10 cellular contexts compared by ENCODE assay signal in the genomic region with DNA sequence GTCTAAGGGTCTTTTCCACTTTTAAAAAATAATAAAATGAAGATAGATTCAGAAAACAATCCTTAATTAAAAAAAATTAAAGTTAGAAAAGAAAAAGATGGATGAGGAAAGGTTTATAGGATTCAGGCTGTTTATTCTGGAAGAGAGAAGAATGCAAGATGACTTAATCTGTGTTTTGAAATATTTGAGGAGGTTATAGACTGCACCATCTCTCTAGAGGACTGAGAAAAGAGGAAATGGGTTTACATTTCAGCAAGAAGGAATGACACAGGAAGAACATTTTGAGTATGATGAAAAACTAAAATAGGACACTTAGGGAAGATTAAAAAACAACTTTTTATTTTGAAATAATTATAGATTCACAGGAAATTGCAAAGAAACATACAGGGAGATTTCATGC.
DNase-seq lines count a peak whose midpoint lies in the region; ATAC-seq and TF ChIP-seq lines count a peak whose summit lies in the region.
"Had no signal": no experiment of that assay in that cellular context is flagged by ENCODE, and none has a peak within 500 bp of the region (broad histone marks: within the 10 kb centered on the region; RNA-seq: fewer than 3 reads in every experiment).

No MANE protein-coding gene starts in this region.

- H3K27me3 Mint-ChIP-seq in activated B cell treated with CpG ODN at 0.5 μM for 24 hours = no peaks in the 10 kb centered on the region
- H3K27me3 Mint-ChIP-seq: activated naive CD8-positive, alpha-beta T cell treated with anti-CD3 and anti-CD28 coated beads, Interleukin-2, amount 10 ng/mL, durations not matched to agents 7 days and 5 days had no signal

- peak; percentile 45 for ATAC-seq in GM18868 (IDR thresholded peaks at IDR 0.05; ENCODE audit: unreplicated experiment)
- peak; percentile 30 for ATAC-seq in HG02852 (IDR thresholded peaks at IDR 0.05; ENCODE audit: unreplicated experiment)
- ATAC-seq in activated B cell treated with CpG ODN at 0.5 μM for 24 hours (ENCODE audit: low read depth) = peak; percentile 61
- ATAC-seq in gastrocnemius medialis = no peak

- H3K4me3 ChIP-seq in gastrocnemius medialis (no peak overlapping the region), testis (no peak overlapping the region)

- no peaks in the 10 kb centered on the region for H3K36me3 Mint-ChIP-seq in activated B cell treated with CpG ODN at 0.5 μM for 24 hours (ENCODE audit: low read depth)

- no peaks in the 10 kb centered on the region for H3K9me3 ChIP-seq in gastrocnemius medialis
- H3K9me3 ChIP-seq in testis = no peaks in the 10 kb centered on the region

- CTCF ChIA-PET in activated B cell treated with CpG ODN at 0.5 μM for 24 hours (lab: Charles Lee) = interaction anchor here (0.5 kb wide), 1 partner anchor 71 kb away, joined by 3 read pairs; no protein-coding TSS in a partner anchor

- POLR2A ChIA-PET in activated B cell treated with CpG ODN at 0.5 μM for 24 hours (lab: Charles Lee) = interaction anchor here (1.4 kb wide), 1 partner anchor 41 kb away, joined by 5 read pairs; no protein-coding TSS in a partner anchor

- H3K4me1 ChIP-seq in gastrocnemius medialis (peaks cover 40 to 49% of the 10 kb centered on the region in 2 donors), testis (peaks cover 26% of the 10 kb centered on the region)

- peaks cover 67% of the 10 kb centered on the region for H3K4me1 Mint-ChIP-seq in activated B cell treated with CpG ODN at 0.5 μM for 24 hours

- H3K4me3 Mint-ChIP-seq in activated B cell treated with CpG ODN at 0.5 μM for 24 hours = peak overlapping the region; percentile 65
- H3K4me3 Mint-ChIP-seq: activated naive CD8-positive, alpha-beta T cell treated with anti-CD3 and anti-CD28 coated beads, Interleukin-2, amount 10 ng/mL, durations not matched to agents 7 days and 5 days had no signal

- DNase-seq in activated B cell treated with CpG ODN at 0.5 μM for 24 hours = no peak
- DNase-seq in gastrocnemius medialis = no peak
- DNase-seq in testis = no peak
- no peak for DNase-seq in GM19240 (ENCODE audit: insufficient read length, low spot score)
- no peak for DNase-seq in NCI-H1105 treated with DMSO at 0.1 percent for 48 hours (lab: John Stamatoyannopoulos, UW)
- no peak for DNase-seq in germinal center (ENCODE audit: low spot score)
- DNase-seq: activated naive CD8-positive, alpha-beta T cell treated with anti-CD3 and anti-CD28 coated beads, Interleukin-2, amount 10 ng/mL, durations not matched to agents 7 days and 5 days; NCI-H2081 had no signal

- H3K36me3 ChIP-seq in gastrocnemius medialis = no peaks in the 10 kb centered on the region
- H3K36me3 ChIP-seq in testis (ENCODE audit: low read depth, missing control alignments) = no peaks in the 10 kb centered on the region

- H3K9me3 Mint-ChIP-seq in activated B cell treated with CpG ODN at 0.5 μM for 24 hours = no peaks in the 10 kb centered on the region

- TF ChIP-seq POLR2A in gastrocnemius medialis (IDR thresholded peaks at IDR 0.05) = no peak
- TF ChIP-seq POLR2A in testis (IDR thresholded peaks at IDR 0.05) = no peak

- H3K27me3 ChIP-seq in gastrocnemius medialis (no peaks in the 10 kb centered on the region), testis (no peaks in the 10 kb centered on the region)

- in situ Hi-C loops in gastrocnemius medialis (cut with MboI; ENCODE audit: low sequenced_read_pairs in 4 of 4) = no loop called here

- peak overlapping the region; percentile 82 for H3K27ac Mint-ChIP-seq in activated B cell treated with CpG ODN at 0.5 μM for 24 hours
- H3K27ac Mint-ChIP-seq: activated naive CD8-positive, alpha-beta T cell treated with anti-CD3 and anti-CD28 coated beads, Interleukin-2, amount 10 ng/mL, durations not matched to agents 7 days and 5 days had no signal

- intact Hi-C loops in activated B cell treated with CpG ODN at 0.5 μM for 24 hours (cut with micrococcal nuclease) = loop anchor here (1.0 to 5.0 kb wide), 2 partner anchors 41 to 64 kb away; no protein-coding TSS in a partner anchor
- intact Hi-C loops in gastrocnemius medialis (cut with DNase I; ENCODE audit: low total_unique reads) = no loop called here
- intact Hi-C loops in testis (cut with DNase I; ENCODE audit: low total_unique reads) = no loop called here

- TF ChIP-seq CTCF in activated B cell treated with CpG ODN at 0.5 μM for 24 hours (IDR thresholded peaks at IDR 0.05) (no peak), gastrocnemius medialis (IDR thresholded peaks at IDR 0.05 in 4 of 5, conservative IDR thresholded peaks at IDR 0.05 in 1 of 5) (no peak), testis (IDR thresholded peaks at IDR 0.05) (no peak)

- H3K27ac ChIP-seq in gastrocnemius medialis (peak overlapping the region; percentile 16 to 93 (median 38)), testis (peak overlapping the region in 1 of 2 donors; percentile 51)

Comparison
In these comparisons a context has a peak if more than half of its experiments do, and no peak if none do; other contexts are left out.
1. ATAC-seq: peak in GM18868 (single experiment), HG02852 (single experiment) and activated B cell treated with CpG ODN at 0.5 μM for 24 hours (single experiment); none in gastrocnemius medialis (0 of 2).